ENCODE assay signal across 1 cellular context in the genomic region with DNA sequence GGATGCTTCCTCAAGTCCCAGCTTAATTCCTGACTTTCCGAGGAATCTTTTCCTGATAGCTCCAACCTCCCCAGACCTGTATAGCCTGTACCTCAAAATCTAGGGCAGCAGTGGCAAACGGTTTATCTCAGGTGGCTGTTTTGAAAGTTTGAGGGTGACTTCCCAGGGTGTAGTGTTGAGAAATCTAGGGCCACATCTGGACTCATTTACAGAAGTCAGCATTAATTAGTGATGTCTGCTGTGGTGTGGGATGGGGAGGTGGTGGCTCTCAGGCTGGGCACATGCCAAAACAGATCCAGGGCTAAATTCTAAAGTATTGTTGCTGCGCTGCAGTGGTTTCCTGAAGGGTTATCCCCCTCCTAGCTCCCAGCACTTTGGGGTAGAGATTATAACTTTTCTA.
A peak's percentile ranks its signal among the peaks of the same experiment; 100 is the strongest.
TF ChIP-seq lines count a peak whose summit lies in the region.

No MANE protein-coding gene starts in this region.

TF ChIP-seq in K562, 482 proteins besides CTCF, POLR2A, EP300 and RAD21:
- TF ChIP-seq, protein P1, sequence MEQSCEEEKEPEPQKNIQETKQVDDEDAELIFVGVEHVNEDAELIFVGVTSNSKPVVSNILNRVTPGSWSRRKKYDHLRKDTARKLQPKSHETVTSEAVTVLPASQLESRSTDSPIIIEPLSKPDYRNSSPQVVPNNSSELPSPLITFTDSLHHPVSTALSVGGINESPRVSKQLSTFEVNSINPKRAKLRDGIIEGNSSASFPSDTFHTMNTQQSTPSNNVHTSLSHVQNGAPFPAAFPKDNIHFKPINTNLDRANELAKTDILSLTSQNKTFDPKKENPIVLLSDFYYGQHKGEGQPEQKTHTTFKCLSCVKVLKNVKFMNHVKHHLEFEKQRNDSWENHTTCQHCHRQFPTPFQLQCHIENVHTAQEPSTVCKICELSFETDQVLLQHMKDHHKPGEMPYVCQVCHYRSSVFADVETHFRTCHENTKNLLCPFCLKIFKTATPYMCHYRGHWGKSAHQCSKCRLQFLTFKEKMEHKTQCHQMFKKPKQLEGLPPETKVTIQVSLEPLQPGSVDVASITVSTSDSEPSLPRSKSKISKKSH (CRISPR knock-in tag; IDR thresholded peaks at IDR 0.05) = no peak
- TF ChIP-seq NFE2L1 (tag; IDR thresholded peaks at IDR 0.05; ENCODE audit: borderline replicate concordance, low read depth) = no peak
- peak; percentile 14; the same call in 1 of the 2 replicates for TF ChIP-seq C11orf30 (IDR thresholded peaks at IDR 0.05; ENCODE audit: low read depth)
- TF ChIP-seq XRCC4 (IDR thresholded peaks at IDR 0.05; ENCODE audit: extremely low read depth, insufficient read depth, insufficient read length) = no peak
- TF ChIP-seq HEY1 (CRISPR knock-in tag; IDR thresholded peaks at IDR 0.05; ENCODE audit: borderline replicate concordance) = no peak
- TF ChIP-seq ZNF316 (IDR thresholded peaks at IDR 0.05) = 0 out of 2 replicates have a peak, but pooled peaks have one; percentile 39
